Comparison of ENCODE assay signal across 11 cellular contexts in the genomic region with DNA sequence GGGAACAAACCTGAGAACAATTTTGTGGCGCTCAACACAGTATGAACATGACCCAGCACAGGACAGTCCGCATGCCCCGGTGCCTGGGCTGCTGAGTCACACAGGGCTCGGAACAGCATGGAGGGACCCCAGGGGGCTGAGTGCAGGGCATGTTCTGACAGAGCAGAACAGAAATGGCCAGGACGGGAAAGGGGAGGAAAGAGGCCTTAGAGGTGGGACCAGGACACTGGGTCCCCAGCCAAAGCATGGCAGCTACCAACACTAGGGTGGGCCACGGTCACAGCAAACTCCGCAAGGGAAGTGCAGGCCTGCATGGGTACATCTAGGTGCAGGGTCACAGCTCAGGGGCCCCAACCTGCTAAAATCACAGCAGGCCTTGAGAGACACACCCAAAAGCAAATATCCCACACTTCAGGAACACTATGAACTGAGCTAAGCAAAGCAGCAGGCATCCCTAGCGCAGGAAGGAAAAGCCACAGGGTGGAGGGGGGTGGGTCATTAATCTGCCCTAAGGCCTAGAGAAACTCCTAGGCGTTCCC. TPM values are rescaled to one million over a fixed set of nuclear protein-coding genes. Genes with fewer than 3 reads are reported as not detected.
DNase-seq lines count a peak whose midpoint lies in the region; ATAC-seq and TF ChIP-seq lines count a peak whose summit lies in the region.
"Had no signal": no experiment of that assay in that cellular context is flagged by ENCODE, and none has a peak within 500 bp of the region (broad histone marks: within the 10 kb centered on the region; RNA-seq: fewer than 3 reads in every experiment).

No MANE protein-coding gene starts in this region.

- H3K4me3 Mint-ChIP-seq in MCF 10A (ENCODE audit: unreplicated experiment) = peak overlapping the region; percentile 80
- H3K4me3 Mint-ChIP-seq in WTC11 = peak overlapping the region; percentile 11

- H3K9me3 Mint-ChIP-seq in MCF 10A (ENCODE audit: unreplicated experiment) (no peaks in the 10 kb centered on the region), WTC11 (no peaks in the 10 kb centered on the region)

- H3K4me1 Mint-ChIP-seq in MCF 10A (ENCODE audit: insufficient read depth, unreplicated experiment) (peaks cover 16% of the 10 kb centered on the region), WTC11 (peaks cover 33% of the 10 kb centered on the region)

- peak overlapping the region; percentile 79 for H3K27ac Mint-ChIP-seq in MCF 10A (ENCODE audit: low read depth, unreplicated experiment)
- H3K27ac Mint-ChIP-seq in WTC11 = no peak overlapping the region

- intact Hi-C loops in MCF 10A (cut with micrococcal nuclease) = no loop called here
- intact Hi-C loops in breast epithelium (cut with DNase I; ENCODE audit: low total_unique reads) = no loop called here
- intact Hi-C loops in upper lobe of right lung (cut with DNase I) = no loop called here

- no peaks in the 10 kb centered on the region for H3K36me3 ChIP-seq in breast epithelium
- H3K36me3 ChIP-seq in iPS-15b (ENCODE audit: control insufficient read depth, insufficient read depth, low read length) = no peaks in the 10 kb centered on the region
- peaks cover 24% of the 10 kb centered on the region for H3K36me3 ChIP-seq in upper lobe of right lung

- H3K36me3 Mint-ChIP-seq in MCF 10A (ENCODE audit: insufficient read depth, unreplicated experiment) = peaks cover 38% of the 10 kb centered on the region
- 0 out of 2 replicates have a peak, but pooled peaks cover 3% of the 10 kb centered on the region for H3K36me3 Mint-ChIP-seq in WTC11

- no peak overlapping the region for H3K9ac ChIP-seq in iPS-15b (ENCODE audit: low read depth, low read length)

- H3K27me3 ChIP-seq in breast epithelium (no peaks in the 10 kb centered on the region), iPS-15b (ENCODE audit: control insufficient read depth, insufficient read depth, low read length) (peaks cover 72% of the 10 kb centered on the region), upper lobe of right lung (no peaks in the 10 kb centered on the region)
- H3K27me3 ChIP-seq: SJSA1 had no signal

- H3K4me1 ChIP-seq in breast epithelium (peaks cover 8 to 16% of the 10 kb centered on the region in 2 donors), iPS-15b (ENCODE audit: control insufficient read depth, insufficient read depth, low read length) (peaks cover 19% of the 10 kb centered on the region), upper lobe of right lung (peaks cover 44% of the 10 kb centered on the region)

- peak overlapping the region in 1 of 3 donors; percentile 96 for H3K4me3 ChIP-seq in breast epithelium
- peak overlapping the region; percentile 21 for H3K4me3 ChIP-seq in iPS-15b (ENCODE audit: low read depth, low read length)
- peak overlapping the region; percentile 81 for H3K4me3 ChIP-seq in upper lobe of right lung

- no peak for ATAC-seq in WTC11
- no peak for ATAC-seq in upper lobe of right lung

- POLR2A ChIA-PET in MCF 10A (lab: Yijun Ruan, JAX) (interaction anchor here (1.2 to 1.4 kb wide), 3 partner anchors 8 to 51 kb away, joined by 4 to 6 read pairs (median 4); a partner anchor contains a TSS), WTC11 (lab: Charles Lee) (no interaction called here)

- peak; percentile 32 for DNase-seq in MCF 10A (ENCODE audit: unreplicated experiment)
- no peak for DNase-seq in breast epithelium (ENCODE audit: low spot score in 2 of 2)
- DNase-seq in WTC11 (ENCODE audit: low spot score) = no peak
- DNase-seq in upper lobe of right lung = no peak
- no peak for DNase-seq in activated CD4-positive, alpha-beta T cell treated with anti-CD3 and anti-CD28 coated beads for 4 hours
- DNase-seq in C1 segment of cervical spinal cord (lab: John Stamatoyannopoulos, UW) = no peak
- no peak for DNase-seq in NCI-H1092 treated with DMSO at 0.1 percent for 48 hours (lab: John Stamatoyannopoulos, UW)
- DNase-seq: KG1; stimulated activated CD4-positive, alpha-beta T cell treated with anti-CD3 and anti-CD28 coated beads, Interleukin-2, amount 100 ng/mL, for 48 hours had no signal

- H3K27me3 Mint-ChIP-seq in MCF 10A (ENCODE audit: insufficient read depth, unreplicated experiment) = no peaks in the 10 kb centered on the region
- H3K27me3 Mint-ChIP-seq in WTC11 (ENCODE audit: low read depth) = peaks cover 44% of the 10 kb centered on the region

- TF ChIP-seq CTCF in MCF 10A (IDR thresholded peaks at IDR 0.05; ENCODE audit: unreplicated experiment) (no peak), breast epithelium (IDR thresholded peaks at IDR 0.05) (no peak), WTC11 (IDR thresholded peaks at IDR 0.05) (no peak), upper lobe of right lung (IDR thresholded peaks at IDR 0.05) (no peak)

- CTCF ChIA-PET in MCF 10A (lab: Yijun Ruan, JAX) = interaction anchor here (0.7 to 10.2 kb wide), 8 partner anchors 10 to 60 kb away, joined by 3 to 160 read pairs (median 7); a partner anchor contains a TSS
- CTCF ChIA-PET in WTC11 (lab: Charles Lee) = interaction anchor here (0.5 to 3.1 kb wide), 8 partner anchors 9 to 1789 kb away, joined by 3 to 23 read pairs (median 4); no protein-coding TSS in a partner anchor

- TF ChIP-seq POLR2A in breast epithelium (IDR thresholded peaks at IDR 0.05) = no peak

- H3K27ac ChIP-seq in breast epithelium (peak overlapping the region in 1 of 2 donors; percentile 19), upper lobe of right lung (no peak overlapping the region)
- H3K27ac ChIP-seq: SJSA1 had no signal

- no TSS peak for BruUV-seq in MCF 10A (replicated peaks; lab: Mats Ljungman, UMichigan)

- no peaks in the 10 kb centered on the region for H3K9me3 ChIP-seq in breast epithelium
- no peaks in the 10 kb centered on the region for H3K9me3 ChIP-seq in iPS-15b (ENCODE audit: control insufficient read depth, insufficient read depth, low read length)
- H3K9me3 ChIP-seq in upper lobe of right lung = no peaks in the 10 kb centered on the region
- H3K9me3 ChIP-seq: SJSA1 had no signal

TF ChIP-seq in WTC11, 78 proteins besides CTCF, POLR2A, EP300 and RAD21 (continues in another document):
- TF ChIP-seq ZNF423 (CRISPR knock-in tag; IDR thresholded peaks at IDR 0.05) (peak; percentile 34; the same call in 1 of the 2 replicates), TEAD1 (CRISPR knock-in tag; IDR thresholded peaks at IDR 0.05) (no peak), RELA (CRISPR knock-in tag; IDR thresholded peaks at IDR 0.05; ENCODE audit: borderline replicate concordance) (no peak), HMGA2 (CRISPR knock-in tag; IDR thresholded peaks at IDR 0.05) (no peak)
- TF ChIP-seq, protein P1, sequence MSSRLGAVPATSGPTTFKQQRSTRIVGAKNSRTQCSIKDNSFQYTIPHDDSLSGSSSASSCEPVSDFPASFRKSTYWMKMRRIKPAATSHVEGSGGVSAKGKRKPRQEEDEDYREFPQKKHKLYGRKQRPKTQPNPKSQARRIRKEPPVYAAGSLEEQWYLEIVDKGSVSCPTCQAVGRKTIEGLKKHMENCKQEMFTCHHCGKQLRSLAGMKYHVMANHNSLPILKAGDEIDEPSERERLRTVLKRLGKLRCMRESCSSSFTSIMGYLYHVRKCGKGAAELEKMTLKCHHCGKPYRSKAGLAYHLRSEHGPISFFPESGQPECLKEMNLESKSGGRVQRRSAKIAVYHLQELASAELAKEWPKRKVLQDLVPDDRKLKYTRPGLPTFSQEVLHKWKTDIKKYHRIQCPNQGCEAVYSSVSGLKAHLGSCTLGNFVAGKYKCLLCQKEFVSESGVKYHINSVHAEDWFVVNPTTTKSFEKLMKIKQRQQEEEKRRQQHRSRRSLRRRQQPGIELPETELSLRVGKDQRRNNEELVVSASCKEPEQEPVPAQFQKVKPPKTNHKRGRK (CRISPR knock-in tag; IDR thresholded peaks at IDR 0.05; ENCODE audit: borderline replicate concordance) = no peak
- TF ChIP-seq, protein P2, sequence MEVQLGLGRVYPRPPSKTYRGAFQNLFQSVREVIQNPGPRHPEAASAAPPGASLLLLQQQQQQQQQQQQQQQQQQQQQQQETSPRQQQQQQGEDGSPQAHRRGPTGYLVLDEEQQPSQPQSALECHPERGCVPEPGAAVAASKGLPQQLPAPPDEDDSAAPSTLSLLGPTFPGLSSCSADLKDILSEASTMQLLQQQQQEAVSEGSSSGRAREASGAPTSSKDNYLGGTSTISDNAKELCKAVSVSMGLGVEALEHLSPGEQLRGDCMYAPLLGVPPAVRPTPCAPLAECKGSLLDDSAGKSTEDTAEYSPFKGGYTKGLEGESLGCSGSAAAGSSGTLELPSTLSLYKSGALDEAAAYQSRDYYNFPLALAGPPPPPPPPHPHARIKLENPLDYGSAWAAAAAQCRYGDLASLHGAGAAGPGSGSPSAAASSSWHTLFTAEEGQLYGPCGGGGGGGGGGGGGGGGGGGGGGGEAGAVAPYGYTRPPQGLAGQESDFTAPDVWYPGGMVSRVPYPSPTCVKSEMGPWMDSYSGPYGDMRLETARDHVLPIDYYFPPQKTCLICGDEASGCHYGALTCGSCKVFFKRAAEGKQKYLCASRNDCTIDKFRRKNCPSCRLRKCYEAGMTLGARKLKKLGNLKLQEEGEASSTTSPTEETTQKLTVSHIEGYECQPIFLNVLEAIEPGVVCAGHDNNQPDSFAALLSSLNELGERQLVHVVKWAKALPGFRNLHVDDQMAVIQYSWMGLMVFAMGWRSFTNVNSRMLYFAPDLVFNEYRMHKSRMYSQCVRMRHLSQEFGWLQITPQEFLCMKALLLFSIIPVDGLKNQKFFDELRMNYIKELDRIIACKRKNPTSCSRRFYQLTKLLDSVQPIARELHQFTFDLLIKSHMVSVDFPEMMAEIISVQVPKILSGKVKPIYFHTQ (CRISPR knock-in tag; IDR thresholded peaks at IDR 0.05) = no peak
- TF ChIP-seq, protein P3, sequence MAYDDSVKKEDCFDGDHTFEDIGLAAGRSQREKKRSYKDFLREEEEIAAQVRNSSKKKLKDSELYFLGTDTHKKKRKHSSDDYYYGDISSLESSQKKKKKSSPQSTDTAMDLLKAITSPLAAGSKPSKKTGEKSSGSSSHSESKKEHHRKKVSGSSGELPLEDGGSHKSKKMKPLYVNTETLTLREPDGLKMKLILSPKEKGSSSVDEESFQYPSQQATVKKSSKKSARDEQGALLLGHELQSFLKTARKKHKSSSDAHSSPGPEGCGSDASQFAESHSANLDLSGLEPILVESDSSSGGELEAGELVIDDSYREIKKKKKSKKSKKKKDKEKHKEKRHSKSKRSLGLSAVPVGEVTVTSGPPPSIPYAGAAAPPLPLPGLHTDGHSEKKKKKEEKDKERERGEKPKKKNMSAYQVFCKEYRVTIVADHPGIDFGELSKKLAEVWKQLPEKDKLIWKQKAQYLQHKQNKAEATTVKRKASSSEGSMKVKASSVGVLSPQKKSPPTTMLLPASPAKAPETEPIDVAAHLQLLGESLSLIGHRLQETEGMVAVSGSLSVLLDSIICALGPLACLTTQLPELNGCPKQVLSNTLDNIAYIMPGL (CRISPR knock-in tag; IDR thresholded peaks at IDR 0.05) = no peak

RNA-seq across cellular contexts. Expression of a gene that starts 5.6 kb away (rescaled TPM):
- 66.4 and 74.0 TPM in 2 replicates for total RNA-seq in MCF 10A (2022)
- total RNA-seq in breast epithelium = 10 to 100 TPM; 31.8 to 68.8 (median 58.2) TPM
- 42.8 to 54.2 TPM (median 44.1 TPM) in 3 replicates for total RNA-seq in WTC11 (2021)
- total RNA-seq in upper lobe of right lung = 59.8 TPM

RNA-seq across cellular contexts. Expression of a gene that starts 42.7 kb away (rescaled TPM):
- total RNA-seq in MCF 10A (2022) (not detected in 2 replicates), breast epithelium (1 to 10 TPM in 1 of 3 donors, under 1 TPM in 2; under 0.01 to 3.8 (median 0.44) TPM), WTC11 (2021) (0.92 to 1.5 TPM (median 1.2 TPM) in 3 replicates), upper lobe of right lung (0.26 TPM)
- total RNA-seq: SJSA1 had no signal

RNA-seq across cellular contexts. Expression of a gene that starts 51.5 kb away (rescaled TPM):
- 6.2 and 8.3 TPM in 2 replicates for total RNA-seq in MCF 10A (2022)
- 10 to 100 TPM; 25.3 to 34.4 (median 27.7) TPM for total RNA-seq in breast epithelium
- total RNA-seq in WTC11 (2021) = 28.3 to 29.5 TPM (median 28.7 TPM) in 3 replicates
- total RNA-seq in upper lobe of right lung = 8.9 TPM
